ENCODE assay signal across 16 cellular contexts in genomic region chr13:106230450-106230849, GRCh38.
DNase-seq lines count a peak whose midpoint lies in the region; ATAC-seq and TF ChIP-seq lines count a peak whose summit lies in the region.
"Had no signal": no experiment of that assay in that cellular context is flagged by ENCODE, and none has a peak within 500 bp of the region (broad histone marks: within the 10 kb centered on the region; RNA-seq: fewer than 3 reads in every experiment).

No MANE protein-coding gene starts in this region.

- no peak for ATAC-seq in HG02798 (IDR thresholded peaks at IDR 0.05; ENCODE audit: poor library complexity, unreplicated experiment)
- ATAC-seq: natural killer cell had no signal

- TF ChIP-seq CTCF in astrocyte of the cerebellum (IDR thresholded peaks at IDR 0.05; ENCODE audit: low read depth, low read length, missing control alignments) (no peak), fibroblast of the aortic adventitia (IDR thresholded peaks at IDR 0.05; ENCODE audit: insufficient read depth, low read length) (no peak), Calu3 (IDR thresholded peaks at IDR 0.05; ENCODE audit: unreplicated experiment) (no peak)

- CTCF ChIA-PET in Calu3 (lab: Charles Lee): no interaction called here

- intact Hi-C loops in Calu3 (cut with micrococcal nuclease; ENCODE audit: unreplicated experiment): no loop called here

- H3K36me3 Mint-ChIP-seq in Calu3 (ENCODE audit: insufficient read depth, unreplicated experiment): no peaks in the 10 kb centered on the region
- H3K36me3 Mint-ChIP-seq: natural killer cell had no signal

- no peaks in the 10 kb centered on the region for H3K4me1 Mint-ChIP-seq in Calu3 (ENCODE audit: low read depth, unreplicated experiment)
- H3K4me1 Mint-ChIP-seq: natural killer cell had no signal

- H3K4me3 Mint-ChIP-seq in Calu3 (ENCODE audit: low read depth, unreplicated experiment): no peak overlapping the region
- H3K4me3 Mint-ChIP-seq: natural killer cell; T-helper 1 cell treated with Interleukin-12 subunit alpha and Interleukin-12 subunit beta and Interleukin-4 antibody, amounts not matched to agents 30 μg/mL and 1 μg/mL, for 36 hours had no signal

- BruUV-seq in Calu3 (replicated peaks; lab: Mats Ljungman, UMichigan): no TSS peak

- H3K27ac Mint-ChIP-seq in Calu3 (ENCODE audit: unreplicated experiment): no peak overlapping the region
- H3K27ac Mint-ChIP-seq: natural killer cell; T-helper 1 cell treated with Interleukin-12 subunit alpha and Interleukin-12 subunit beta and Interleukin-4 antibody, amounts not matched to agents 30 μg/mL and 1 μg/mL, for 36 hours had no signal

- H3K27me3 Mint-ChIP-seq in Calu3 (ENCODE audit: unreplicated experiment): no peaks in the 10 kb centered on the region

- H3K9me3 Mint-ChIP-seq in Calu3 (ENCODE audit: low read depth, unreplicated experiment): no peaks in the 10 kb centered on the region
- H3K9me3 Mint-ChIP-seq: natural killer cell; T-helper 1 cell treated with Interleukin-12 subunit alpha and Interleukin-12 subunit beta and Interleukin-4 antibody, amounts not matched to agents 30 μg/mL and 1 μg/mL, for 36 hours had no signal

- DNase-seq in A172 (ENCODE audit: low spot score) (peak; percentile 12), HS-5 (ENCODE audit: low read depth) (peak; percentile 1), astrocyte of the cerebellum (ENCODE audit: low read depth) (peak; percentile 16), fibroblast of the aortic adventitia (ENCODE audit: low read depth) (peak; percentile 4), iPS-NIHi11 (ENCODE audit: low spot score) (no peak), GM19238 (ENCODE audit: insufficient read length, low spot score) (no peak), Calu3 (no peak)
- DNase-seq: activated naive CD4-positive, alpha-beta T cell; central memory CD4-positive, alpha-beta T cell; COR-L47; MV-4-11; natural killer cell; NCI-H2107; substantia nigra had no signal

- in situ Hi-C loops in astrocyte of the cerebellum (cut with HindIII; ENCODE audit: low sequenced_read_pairs): no loop called here

- H3K4me3 ChIP-seq in astrocyte of the cerebellum (ENCODE audit: low read depth, low read length) (no peak overlapping the region), fibroblast of the aortic adventitia (ENCODE audit: low read depth, low read length) (no peak overlapping the region)

Comparison
In these comparisons a context has a peak if more than half of its experiments do, and no peak if none do; other contexts are left out.
1. DNase-seq: peak in A172 (single experiment), HS-5 (single experiment), astrocyte of the cerebellum (single experiment) and fibroblast of the aortic adventitia (single experiment); none in iPS-NIHi11 (single experiment), GM19238 (single experiment) and Calu3 (single experiment).